Comparison of ENCODE assay signal across 21 cellular contexts in genomic region chr14:36848213-36848612, GRCh38.
"Had no signal": no experiment of that assay in that cellular context is flagged by ENCODE, and none has a peak within 500 bp of the region (broad histone marks: within the 10 kb centered on the region; RNA-seq: fewer than 3 reads in every experiment).

No MANE protein-coding gene starts in this region.

- H3K36me3 ChIP-seq: gastrocnemius medialis, lower lobe of right lung, prostate gland, right atrium auricular region, suprapubic skin, vagina had no signal

- FAIRE-seq: keratinocyte, small intestine had no signal

- H3K4me3 ChIP-seq: dorsolateral prefrontal cortex, gastrocnemius medialis, lower lobe of right lung, prostate gland, right atrium auricular region, suprapubic skin, vagina had no signal

- ATAC-seq: gastrocnemius medialis; left ventricle myocardium superior; lower lobe of right lung; naive thymus-derived CD8-positive, alpha-beta T cell; stimulated activated naive B cell treated with anti-CD40 and anti-IgM and Interleukin-4, amounts not matched to agents 10 μg/mL and 1 μg/mL and 100 μg/mL, for 72 hours; stimulated activated naive CD8-positive, alpha-beta T cell treated with anti-CD3 and anti-CD28 coated beads, Interleukin-15, amount 100 ng/mL, for 72 hours had no signal

- H3K4me1 ChIP-seq: gastrocnemius medialis, lower lobe of right lung, prostate gland, right atrium auricular region, suprapubic skin, vagina had no signal

- H3K27me3 ChIP-seq: gastrocnemius medialis, right atrium auricular region, suprapubic skin, vagina had no signal

- H3K9me3 ChIP-seq: gastrocnemius medialis, lower lobe of right lung, prostate gland, right atrium auricular region, suprapubic skin, vagina had no signal

- DNase-seq: dorsolateral prefrontal cortex; effector CD4-positive, alpha-beta T cell; foreskin fibroblast; gastrocnemius medialis; head of caudate nucleus; left ventricle myocardium superior; lower lobe of right lung; naive thymus-derived CD8-positive, alpha-beta T cell; nephron progenitor cell; nucleus accumbens; small intestine; stimulated activated CD4-positive, alpha-beta T cell treated with anti-CD3 and anti-CD28 coated beads, Interleukin-15, amount 100 ng/mL, for 24 hours; stimulated activated CD4-positive, alpha-beta T cell treated with anti-CD3 and anti-CD28 coated beads, Interleukin-2, amount 100 ng/mL, for 48 hours; stimulated activated naive B cell treated with anti-CD40 and anti-IgM and Interleukin-4, amounts not matched to agents 10 μg/mL and 1 μg/mL and 100 μg/mL, for 72 hours; stimulated activated naive CD8-positive, alpha-beta T cell treated with anti-CD3 and anti-CD28 coated beads, Interleukin-15, amount 100 ng/mL, for 72 hours; trophoblast cell had no signal

- H3K27ac ChIP-seq: dorsolateral prefrontal cortex, gastrocnemius medialis, lower lobe of right lung, prostate gland, right atrium auricular region, suprapubic skin, vagina had no signal
